ENCODE assay signal across 2 cellular contexts in the genomic region with DNA sequence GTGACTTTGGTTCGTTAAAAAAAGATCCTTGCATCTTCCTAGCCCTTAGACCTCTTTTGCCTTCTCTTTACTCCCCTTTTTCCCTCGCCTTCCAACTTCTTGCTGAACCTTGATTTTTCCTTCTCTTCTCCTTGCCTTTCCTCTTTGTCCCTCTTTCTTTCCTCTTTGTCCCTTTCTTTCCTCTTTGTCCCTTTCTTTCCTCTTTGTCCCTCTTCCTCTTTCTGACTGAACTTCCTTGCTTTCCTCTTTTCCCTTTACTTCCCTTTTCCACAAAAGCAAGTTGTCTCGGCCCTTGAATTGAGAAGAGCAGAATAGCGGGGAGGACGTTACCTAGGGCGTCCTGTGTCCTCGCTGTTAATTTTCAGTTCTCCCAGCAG.
A peak's percentile ranks its signal among the peaks of the same experiment; 100 is the strongest.
TF ChIP-seq lines count a peak whose summit lies in the region.

No MANE protein-coding gene starts in this region.

TF ChIP-seq in HEK293, 187 proteins besides CTCF, POLR2A, EP300 and RAD21 (continues in another document):
- TF ChIP-seq, protein P1, sequence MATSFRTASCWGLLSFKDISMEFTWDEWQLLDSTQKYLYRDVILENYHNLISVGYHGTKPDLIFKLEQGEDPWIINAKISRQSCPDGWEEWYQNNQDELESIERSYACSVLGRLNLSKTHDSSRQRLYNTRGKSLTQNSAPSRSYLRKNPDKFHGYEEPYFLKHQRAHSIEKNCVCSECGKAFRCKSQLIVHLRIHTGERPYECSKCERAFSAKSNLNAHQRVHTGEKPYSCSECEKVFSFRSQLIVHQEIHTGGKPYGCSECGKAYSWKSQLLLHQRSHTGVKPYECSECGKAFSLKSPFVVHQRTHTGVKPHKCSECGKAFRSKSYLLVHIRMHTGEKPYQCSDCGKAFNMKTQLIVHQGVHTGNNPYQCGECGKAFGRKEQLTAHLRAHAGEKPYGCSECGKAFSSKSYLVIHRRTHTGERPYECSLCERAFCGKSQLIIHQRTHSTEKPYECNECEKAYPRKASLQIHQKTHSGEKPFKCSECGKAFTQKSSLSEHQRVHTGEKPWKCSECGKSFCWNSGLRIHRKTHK (tag by site-specific recombination; IDR thresholded peaks at IDR 0.05), result no peak
- no peak for TF ChIP-seq ZNF324 (tag by site-specific recombination; IDR thresholded peaks at IDR 0.05)
- TF ChIP-seq, protein P2, sequence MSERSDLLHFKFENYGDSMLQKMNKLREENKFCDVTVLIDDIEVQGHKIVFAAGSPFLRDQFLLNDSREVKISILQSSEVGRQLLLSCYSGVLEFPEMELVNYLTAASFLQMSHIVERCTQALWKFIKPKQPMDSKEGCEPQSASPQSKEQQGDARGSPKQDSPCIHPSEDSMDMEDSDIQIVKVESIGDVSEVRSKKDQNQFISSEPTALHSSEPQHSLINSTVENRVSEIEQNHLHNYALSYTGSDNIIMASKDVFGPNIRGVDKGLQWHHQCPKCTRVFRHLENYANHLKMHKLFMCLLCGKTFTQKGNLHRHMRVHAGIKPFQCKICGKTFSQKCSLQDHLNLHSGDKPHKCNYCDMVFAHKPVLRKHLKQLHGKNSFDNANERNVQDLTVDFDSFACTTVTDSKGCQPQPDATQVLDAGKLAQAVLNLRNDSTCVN (tag by site-specific recombination; optimal IDR thresholded peaks at IDR 0.05), result no peak
- no peak for TF ChIP-seq ZNF239 (tag by site-specific recombination; IDR thresholded peaks at IDR 0.05)
- peak; percentile 77 for TF ChIP-seq ZNF600 (tag by site-specific recombination; IDR thresholded peaks at IDR 0.05)
- TF ChIP-seq ZNF660 (tag by site-specific recombination; IDR thresholded peaks at IDR 0.05), result no peak
- TF ChIP-seq OSR2 (tag by site-specific recombination; IDR thresholded peaks at IDR 0.05), result no peak
- no peak for TF ChIP-seq ZNF747 (tag by site-specific recombination; IDR thresholded peaks at IDR 0.05)
- no peak for TF ChIP-seq ZNF785 (tag by site-specific recombination; IDR thresholded peaks at IDR 0.05)
- TF ChIP-seq ZNF24 (tag by site-specific recombination; IDR thresholded peaks at IDR 0.05), result no peak
- no peak for TF ChIP-seq ZNF37A (tag by site-specific recombination; IDR thresholded peaks at IDR 0.05)
- 0 out of 2 replicates have a peak, but pooled peaks have one; percentile 19 for TF ChIP-seq KLF16 (tag by site-specific recombination; IDR thresholded peaks at IDR 0.05)
- TF ChIP-seq, protein P3, sequence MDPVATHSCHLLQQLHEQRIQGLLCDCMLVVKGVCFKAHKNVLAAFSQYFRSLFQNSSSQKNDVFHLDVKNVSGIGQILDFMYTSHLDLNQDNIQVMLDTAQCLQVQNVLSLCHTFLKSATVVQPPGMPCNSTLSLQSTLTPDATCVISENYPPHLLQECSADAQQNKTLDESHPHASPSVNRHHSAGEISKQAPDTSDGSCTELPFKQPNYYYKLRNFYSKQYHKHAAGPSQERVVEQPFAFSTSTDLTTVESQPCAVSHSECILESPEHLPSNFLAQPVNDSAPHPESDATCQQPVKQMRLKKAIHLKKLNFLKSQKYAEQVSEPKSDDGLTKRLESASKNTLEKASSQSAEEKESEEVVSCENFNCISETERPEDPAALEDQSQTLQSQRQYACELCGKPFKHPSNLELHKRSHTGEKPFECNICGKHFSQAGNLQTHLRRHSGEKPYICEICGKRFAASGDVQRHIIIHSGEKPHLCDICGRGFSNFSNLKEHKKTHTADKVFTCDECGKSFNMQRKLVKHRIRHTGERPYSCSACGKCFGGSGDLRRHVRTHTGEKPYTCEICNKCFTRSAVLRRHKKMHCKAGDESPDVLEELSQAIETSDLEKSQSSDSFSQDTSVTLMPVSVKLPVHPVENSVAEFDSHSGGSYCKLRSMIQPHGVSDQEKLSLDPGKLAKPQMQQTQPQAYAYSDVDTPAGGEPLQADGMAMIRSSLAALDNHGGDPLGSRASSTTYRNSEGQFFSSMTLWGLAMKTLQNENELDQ (tag by site-specific recombination; IDR thresholded peaks at IDR 0.05; ENCODE audit: low read depth), result no peak
- TF ChIP-seq, protein P4, sequence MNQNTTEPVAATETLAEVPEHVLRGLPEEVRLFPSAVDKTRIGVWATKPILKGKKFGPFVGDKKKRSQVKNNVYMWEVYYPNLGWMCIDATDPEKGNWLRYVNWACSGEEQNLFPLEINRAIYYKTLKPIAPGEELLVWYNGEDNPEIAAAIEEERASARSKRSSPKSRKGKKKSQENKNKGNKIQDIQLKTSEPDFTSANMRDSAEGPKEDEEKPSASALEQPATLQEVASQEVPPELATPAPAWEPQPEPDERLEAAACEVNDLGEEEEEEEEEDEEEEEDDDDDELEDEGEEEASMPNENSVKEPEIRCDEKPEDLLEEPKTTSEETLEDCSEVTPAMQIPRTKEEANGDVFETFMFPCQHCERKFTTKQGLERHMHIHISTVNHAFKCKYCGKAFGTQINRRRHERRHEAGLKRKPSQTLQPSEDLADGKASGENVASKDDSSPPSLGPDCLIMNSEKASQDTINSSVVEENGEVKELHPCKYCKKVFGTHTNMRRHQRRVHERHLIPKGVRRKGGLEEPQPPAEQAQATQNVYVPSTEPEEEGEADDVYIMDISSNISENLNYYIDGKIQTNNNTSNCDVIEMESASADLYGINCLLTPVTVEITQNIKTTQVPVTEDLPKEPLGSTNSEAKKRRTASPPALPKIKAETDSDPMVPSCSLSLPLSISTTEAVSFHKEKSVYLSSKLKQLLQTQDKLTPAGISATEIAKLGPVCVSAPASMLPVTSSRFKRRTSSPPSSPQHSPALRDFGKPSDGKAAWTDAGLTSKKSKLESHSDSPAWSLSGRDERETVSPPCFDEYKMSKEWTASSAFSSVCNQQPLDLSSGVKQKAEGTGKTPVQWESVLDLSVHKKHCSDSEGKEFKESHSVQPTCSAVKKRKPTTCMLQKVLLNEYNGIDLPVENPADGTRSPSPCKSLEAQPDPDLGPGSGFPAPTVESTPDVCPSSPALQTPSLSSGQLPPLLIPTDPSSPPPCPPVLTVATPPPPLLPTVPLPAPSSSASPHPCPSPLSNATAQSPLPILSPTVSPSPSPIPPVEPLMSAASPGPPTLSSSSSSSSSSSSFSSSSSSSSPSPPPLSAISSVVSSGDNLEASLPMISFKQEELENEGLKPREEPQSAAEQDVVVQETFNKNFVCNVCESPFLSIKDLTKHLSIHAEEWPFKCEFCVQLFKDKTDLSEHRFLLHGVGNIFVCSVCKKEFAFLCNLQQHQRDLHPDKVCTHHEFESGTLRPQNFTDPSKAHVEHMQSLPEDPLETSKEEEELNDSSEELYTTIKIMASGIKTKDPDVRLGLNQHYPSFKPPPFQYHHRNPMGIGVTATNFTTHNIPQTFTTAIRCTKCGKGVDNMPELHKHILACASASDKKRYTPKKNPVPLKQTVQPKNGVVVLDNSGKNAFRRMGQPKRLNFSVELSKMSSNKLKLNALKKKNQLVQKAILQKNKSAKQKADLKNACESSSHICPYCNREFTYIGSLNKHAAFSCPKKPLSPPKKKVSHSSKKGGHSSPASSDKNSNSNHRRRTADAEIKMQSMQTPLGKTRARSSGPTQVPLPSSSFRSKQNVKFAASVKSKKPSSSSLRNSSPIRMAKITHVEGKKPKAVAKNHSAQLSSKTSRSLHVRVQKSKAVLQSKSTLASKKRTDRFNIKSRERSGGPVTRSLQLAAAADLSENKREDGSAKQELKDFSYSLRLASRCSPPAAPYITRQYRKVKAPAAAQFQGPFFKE (tag by site-specific recombination; IDR thresholded peaks at IDR 0.05; ENCODE audit: borderline replicate concordance), result no peak
- no peak for TF ChIP-seq ZNF555 (tag by site-specific recombination; conservative IDR thresholded peaks at IDR 0.05)
- TF ChIP-seq ZNF350 (tag by site-specific recombination; IDR thresholded peaks at IDR 0.05), result no peak

TF ChIP-seq in GM12878, 131 proteins besides CTCF, POLR2A, EP300 and RAD21 (continued from another document and continues in another):
- TF ChIP-seq, protein P5, sequence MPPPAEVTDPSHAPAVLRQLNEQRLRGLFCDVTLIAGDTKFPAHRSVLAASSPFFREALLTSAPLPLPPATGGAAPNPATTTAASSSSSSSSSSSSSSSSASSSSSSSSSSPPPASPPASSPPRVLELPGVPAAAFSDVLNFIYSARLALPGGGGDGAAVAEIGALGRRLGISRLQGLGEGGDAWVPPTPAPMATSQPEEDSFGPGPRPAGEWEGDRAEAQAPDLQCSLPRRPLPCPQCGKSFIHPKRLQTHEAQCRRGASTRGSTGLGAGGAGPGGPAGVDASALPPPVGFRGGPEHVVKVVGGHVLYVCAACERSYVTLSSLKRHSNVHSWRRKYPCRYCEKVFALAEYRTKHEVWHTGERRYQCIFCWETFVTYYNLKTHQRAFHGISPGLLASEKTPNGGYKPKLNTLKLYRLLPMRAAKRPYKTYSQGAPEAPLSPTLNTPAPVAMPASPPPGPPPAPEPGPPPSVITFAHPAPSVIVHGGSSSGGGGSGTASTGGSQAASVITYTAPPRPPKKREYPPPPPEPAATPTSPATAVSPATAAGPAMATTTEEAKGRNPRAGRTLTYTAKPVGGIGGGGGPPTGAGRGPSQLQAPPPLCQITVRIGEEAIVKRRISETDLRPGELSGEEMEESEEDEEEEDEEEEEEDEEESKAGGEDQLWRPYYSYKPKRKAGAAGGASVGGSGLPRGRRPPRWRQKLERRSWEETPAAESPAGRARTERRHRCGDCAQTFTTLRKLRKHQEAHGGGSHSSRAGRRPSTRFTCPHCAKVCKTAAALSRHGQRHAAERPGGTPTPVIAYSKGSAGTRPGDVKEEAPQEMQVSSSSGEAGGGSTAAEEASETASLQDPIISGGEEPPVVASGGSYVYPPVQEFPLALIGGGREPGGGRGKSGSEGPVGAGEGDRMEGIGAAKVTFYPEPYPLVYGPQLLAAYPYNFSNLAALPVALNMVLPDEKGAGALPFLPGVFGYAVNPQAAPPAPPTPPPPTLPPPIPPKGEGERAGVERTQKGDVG (CRISPR knock-in tag; IDR thresholded peaks at IDR 0.05), result no peak
- TF ChIP-seq ZZZ3 (IDR thresholded peaks at IDR 0.05; ENCODE audit: control insufficient read depth, insufficient read length, low read depth) (no peak), CHD1 (IDR thresholded peaks at IDR 0.05; ENCODE audit: low read depth, low read length) (no peak), GABPA (IDR thresholded peaks at IDR 0.05; ENCODE audit: low read depth) (no peak), CREM (IDR thresholded peaks at IDR 0.05; ENCODE audit: low read depth) (no peak), MEF2A (IDR thresholded peaks at IDR 0.05; ENCODE audit: insufficient read depth, low read depth, low read length) (no peak), SP1 (IDR thresholded peaks at IDR 0.05; ENCODE audit: low read depth, low read length) (no peak), EZH2 (IDR thresholded peaks at IDR 0.05; ENCODE audit: borderline replicate concordance, control insufficient read depth, low read depth, low read length) (no peak), HDGF (IDR thresholded peaks at IDR 0.05) (peak; percentile 93), SREBF2 (IDR thresholded peaks at IDR 0.05; ENCODE audit: low read length) (no peak)
- TF ChIP-seq, protein P6, sequence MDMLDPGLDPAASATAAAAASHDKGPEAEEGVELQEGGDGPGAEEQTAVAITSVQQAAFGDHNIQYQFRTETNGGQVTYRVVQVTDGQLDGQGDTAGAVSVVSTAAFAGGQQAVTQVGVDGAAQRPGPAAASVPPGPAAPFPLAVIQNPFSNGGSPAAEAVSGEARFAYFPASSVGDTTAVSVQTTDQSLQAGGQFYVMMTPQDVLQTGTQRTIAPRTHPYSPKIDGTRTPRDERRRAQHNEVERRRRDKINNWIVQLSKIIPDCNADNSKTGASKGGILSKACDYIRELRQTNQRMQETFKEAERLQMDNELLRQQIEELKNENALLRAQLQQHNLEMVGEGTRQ (IDR thresholded peaks at IDR 0.05; ENCODE audit: borderline replicate concordance, low read depth, low read length), result no peak
- TF ChIP-seq, protein P7, sequence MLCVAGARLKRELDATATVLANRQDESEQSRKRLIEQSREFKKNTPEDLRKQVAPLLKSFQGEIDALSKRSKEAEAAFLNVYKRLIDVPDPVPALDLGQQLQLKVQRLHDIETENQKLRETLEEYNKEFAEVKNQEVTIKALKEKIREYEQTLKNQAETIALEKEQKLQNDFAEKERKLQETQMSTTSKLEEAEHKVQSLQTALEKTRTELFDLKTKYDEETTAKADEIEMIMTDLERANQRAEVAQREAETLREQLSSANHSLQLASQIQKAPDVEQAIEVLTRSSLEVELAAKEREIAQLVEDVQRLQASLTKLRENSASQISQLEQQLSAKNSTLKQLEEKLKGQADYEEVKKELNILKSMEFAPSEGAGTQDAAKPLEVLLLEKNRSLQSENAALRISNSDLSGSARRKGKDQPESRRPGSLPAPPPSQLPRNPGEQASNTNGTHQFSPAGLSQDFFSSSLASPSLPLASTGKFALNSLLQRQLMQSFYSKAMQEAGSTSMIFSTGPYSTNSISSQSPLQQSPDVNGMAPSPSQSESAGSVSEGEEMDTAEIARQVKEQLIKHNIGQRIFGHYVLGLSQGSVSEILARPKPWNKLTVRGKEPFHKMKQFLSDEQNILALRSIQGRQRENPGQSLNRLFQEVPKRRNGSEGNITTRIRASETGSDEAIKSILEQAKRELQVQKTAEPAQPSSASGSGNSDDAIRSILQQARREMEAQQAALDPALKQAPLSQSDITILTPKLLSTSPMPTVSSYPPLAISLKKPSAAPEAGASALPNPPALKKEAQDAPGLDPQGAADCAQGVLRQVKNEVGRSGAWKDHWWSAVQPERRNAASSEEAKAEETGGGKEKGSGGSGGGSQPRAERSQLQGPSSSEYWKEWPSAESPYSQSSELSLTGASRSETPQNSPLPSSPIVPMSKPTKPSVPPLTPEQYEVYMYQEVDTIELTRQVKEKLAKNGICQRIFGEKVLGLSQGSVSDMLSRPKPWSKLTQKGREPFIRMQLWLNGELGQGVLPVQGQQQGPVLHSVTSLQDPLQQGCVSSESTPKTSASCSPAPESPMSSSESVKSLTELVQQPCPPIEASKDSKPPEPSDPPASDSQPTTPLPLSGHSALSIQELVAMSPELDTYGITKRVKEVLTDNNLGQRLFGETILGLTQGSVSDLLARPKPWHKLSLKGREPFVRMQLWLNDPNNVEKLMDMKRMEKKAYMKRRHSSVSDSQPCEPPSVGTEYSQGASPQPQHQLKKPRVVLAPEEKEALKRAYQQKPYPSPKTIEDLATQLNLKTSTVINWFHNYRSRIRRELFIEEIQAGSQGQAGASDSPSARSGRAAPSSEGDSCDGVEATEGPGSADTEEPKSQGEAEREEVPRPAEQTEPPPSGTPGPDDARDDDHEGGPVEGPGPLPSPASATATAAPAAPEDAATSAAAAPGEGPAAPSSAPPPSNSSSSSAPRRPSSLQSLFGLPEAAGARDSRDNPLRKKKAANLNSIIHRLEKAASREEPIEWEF (IDR thresholded peaks at IDR 0.05; ENCODE audit: insufficient replicate concordance, low read depth, low read length), result no peak
- TF ChIP-seq, protein P8, sequence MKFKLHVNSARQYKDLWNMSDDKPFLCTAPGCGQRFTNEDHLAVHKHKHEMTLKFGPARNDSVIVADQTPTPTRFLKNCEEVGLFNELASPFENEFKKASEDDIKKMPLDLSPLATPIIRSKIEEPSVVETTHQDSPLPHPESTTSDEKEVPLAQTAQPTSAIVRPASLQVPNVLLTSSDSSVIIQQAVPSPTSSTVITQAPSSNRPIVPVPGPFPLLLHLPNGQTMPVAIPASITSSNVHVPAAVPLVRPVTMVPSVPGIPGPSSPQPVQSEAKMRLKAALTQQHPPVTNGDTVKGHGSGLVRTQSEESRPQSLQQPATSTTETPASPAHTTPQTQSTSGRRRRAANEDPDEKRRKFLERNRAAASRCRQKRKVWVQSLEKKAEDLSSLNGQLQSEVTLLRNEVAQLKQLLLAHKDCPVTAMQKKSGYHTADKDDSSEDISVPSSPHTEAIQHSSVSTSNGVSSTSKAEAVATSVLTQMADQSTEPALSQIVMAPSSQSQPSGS (IDR thresholded peaks at IDR 0.05; ENCODE audit: low read length), result 0 out of 2 replicates have a peak, but pooled peaks have one; percentile 33
